ENCODE assay signal across 8 cellular contexts in the genomic region with DNA sequence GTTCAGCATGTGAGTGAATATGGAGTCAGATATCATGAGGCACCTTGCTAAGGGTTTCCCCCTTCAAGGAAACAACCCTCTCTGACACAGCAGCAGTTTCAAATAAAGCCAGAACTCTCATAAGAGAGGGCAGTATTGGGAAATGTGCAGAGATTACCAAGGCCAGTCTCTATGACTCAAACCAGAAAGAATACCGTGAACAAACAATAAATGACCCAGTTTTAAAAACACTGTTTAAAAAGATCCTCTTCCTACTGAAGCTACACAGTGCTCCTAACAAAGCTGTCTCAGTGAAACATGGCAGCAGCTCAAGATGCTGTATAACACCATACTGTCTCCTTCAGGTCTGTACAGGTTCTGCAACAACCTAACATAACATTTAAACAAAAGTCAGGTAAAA.
DNase-seq lines count a peak whose midpoint lies in the region.

No MANE protein-coding gene starts in this region.

- DNase-seq in SIG-M5 treated with dmso at 0.1 percent for 504 hours (lab: John Stamatoyannopoulos, UW; ENCODE audit: unreplicated experiment), result peak; percentile 71
- no peak for DNase-seq in SIG-M5 (lab: John Stamatoyannopoulos, UW)
- DNase-seq in RKO (ENCODE audit: low spot score), result peak; percentile 5
- peak; percentile 79 for DNase-seq in fibroblast of gingiva (ENCODE audit: low read depth)
- peak; percentile 13 for DNase-seq in smooth muscle cell of the brain vasculature (ENCODE audit: low read depth, low spot score)
- DNase-seq in NCI-H1092 (lab: John Stamatoyannopoulos, UW), result no peak
- DNase-seq in NCI-H1105 treated with DMSO at 0.1 percent for 48 hours (lab: John Stamatoyannopoulos, UW), result no peak
- DNase-seq in SK-N-DZ (ENCODE audit: low spot score), result no peak

Comparison
In these comparisons a context has a peak if more than half of its experiments do, and no peak if none do; other contexts are left out.
1. DNase-seq: peak in SIG-M5 treated with dmso at 0.1 percent for 504 hours (single experiment), RKO (single experiment), fibroblast of gingiva (single experiment) and smooth muscle cell of the brain vasculature (single experiment); none in SIG-M5 (single experiment), NCI-H1092 (single experiment), NCI-H1105 treated with DMSO at 0.1 percent for 48 hours (single experiment) and SK-N-DZ (single experiment).